Comparison of ENCODE assay signal across 10 cellular contexts in genomic region chr12:52197371-52198231, GRCh38. TPM values are rescaled to one million over a fixed set of nuclear protein-coding genes. Genes with fewer than 3 reads are reported as not detected.
DNase-seq lines count a peak whose midpoint lies in the region; TF ChIP-seq lines count a peak whose summit lies in the region.
"Had no signal": no experiment of that assay in that cellular context is flagged by ENCODE, and none has a peak within 500 bp of the region (broad histone marks: within the 10 kb centered on the region; RNA-seq: fewer than 3 reads in every experiment).

No MANE protein-coding gene starts in this region.

- no peak for TF ChIP-seq CTCF in right atrium auricular region (IDR thresholded peaks at IDR 0.05)
- no peak for TF ChIP-seq CTCF in tibial nerve (IDR thresholded peaks at IDR 0.05)

- TF ChIP-seq POLR2A in tibial nerve (IDR thresholded peaks at IDR 0.05), result no peak

- H3K4me1 ChIP-seq in right atrium auricular region (peaks cover 0 to 61% of the 10 kb centered on the region in 2 donors), tibial nerve (peaks cover 0 to 31% (median 6%) of the 10 kb centered on the region in 4 donors)

- WGBS in tibial nerve, 2 donors, result 67 to 72% methylated on average over 10 to 11 of the region's 11 CpGs

- H3K4me3 ChIP-seq in right atrium auricular region (no peak overlapping the region), tibial nerve (no peak overlapping the region)

- H3K9me3 ChIP-seq in right atrium auricular region (no peaks in the 10 kb centered on the region), tibial nerve (no peaks in the 10 kb centered on the region)

- peak; percentile 87 for DNase-seq in NCI-H2107 treated with DMSO at 0.1 percent for 48 hours (lab: John Stamatoyannopoulos, UW; ENCODE audit: unreplicated experiment)
- DNase-seq in NCI-H2107 (lab: John Stamatoyannopoulos, UW), result no peak
- DNase-seq in RPMI7951 (ENCODE audit: low read depth), result peak; percentile 66
- peak; percentile 73 for DNase-seq in right atrium auricular region (ENCODE audit: low spot score)
- peak; percentile 24 to 57 for DNase-seq in tibial nerve (ENCODE audit: low spot score in 2 of 2)
- DNase-seq in GOT3 (lab: John Stamatoyannopoulos, UW), result no peak
- no peak for DNase-seq in GM03348 (ENCODE audit: low spot score)
- DNase-seq in T-helper 9 cell, result no peak

- H3K36me3 ChIP-seq in right atrium auricular region (no peaks in the 10 kb centered on the region), tibial nerve (no peaks in the 10 kb centered on the region)

- H3K27ac ChIP-seq in right atrium auricular region, result peak overlapping the region in 1 of 2 donors; percentile 25
- H3K27ac ChIP-seq in tibial nerve, result peak overlapping the region in 2 of 4 donors; percentile 52 to 77
- H3K27ac ChIP-seq: KMS-11 had no signal

- H3K27me3 ChIP-seq in right atrium auricular region (no peaks in the 10 kb centered on the region), tibial nerve (peaks cover 0 to 3% of the 10 kb centered on the region in 2 donors)

- TF ChIP-seq EP300 in tibial nerve (IDR thresholded peaks at IDR 0.05), result no peak

RNA-seq across cellular contexts. Expression of gene KRT80, which starts 5.8 kb away (rescaled TPM):
- 1.3 and 2.1 TPM in 2 replicates for total RNA-seq in RPMI7951 (2014; rRNA removed; shearing (Covaris generic))
- total RNA-seq in right atrium auricular region (1 to 10 TPM in 1 of 2 donors, under 1 TPM in 1; 0.30 to 1.5 TPM), tibial nerve (not detected)

RNA-seq across cellular contexts. Expression of gene KRT7, which starts 35.4 kb away (rescaled TPM):
- total RNA-seq in RPMI7951 (2014; rRNA removed; shearing (Covaris generic)), result 0.68 and 2.3 TPM in 2 replicates
- 10 to 100 TPM; 14.7 to 58.4 TPM for total RNA-seq in right atrium auricular region
- 10 to 100 TPM in 1 of 4 donors, 1 to 10 TPM in 3; 2.5 to 33.9 (median 6.3) TPM for total RNA-seq in tibial nerve
- total RNA-seq: SK-MEL-5 had no signal

Comparison
In these comparisons a context has a peak if more than half of its experiments do, and no peak if none do; other contexts are left out.
1. DNase-seq: peak in NCI-H2107 treated with DMSO at 0.1 percent for 48 hours (single experiment), RPMI7951 (single experiment), right atrium auricular region (single experiment) and tibial nerve (2 of 2); none in NCI-H2107 (single experiment), GOT3 (single experiment), GM03348 (single experiment) and T-helper 9 cell (single experiment).